ENCODE assay signal across 9 cellular contexts in the genomic region with DNA sequence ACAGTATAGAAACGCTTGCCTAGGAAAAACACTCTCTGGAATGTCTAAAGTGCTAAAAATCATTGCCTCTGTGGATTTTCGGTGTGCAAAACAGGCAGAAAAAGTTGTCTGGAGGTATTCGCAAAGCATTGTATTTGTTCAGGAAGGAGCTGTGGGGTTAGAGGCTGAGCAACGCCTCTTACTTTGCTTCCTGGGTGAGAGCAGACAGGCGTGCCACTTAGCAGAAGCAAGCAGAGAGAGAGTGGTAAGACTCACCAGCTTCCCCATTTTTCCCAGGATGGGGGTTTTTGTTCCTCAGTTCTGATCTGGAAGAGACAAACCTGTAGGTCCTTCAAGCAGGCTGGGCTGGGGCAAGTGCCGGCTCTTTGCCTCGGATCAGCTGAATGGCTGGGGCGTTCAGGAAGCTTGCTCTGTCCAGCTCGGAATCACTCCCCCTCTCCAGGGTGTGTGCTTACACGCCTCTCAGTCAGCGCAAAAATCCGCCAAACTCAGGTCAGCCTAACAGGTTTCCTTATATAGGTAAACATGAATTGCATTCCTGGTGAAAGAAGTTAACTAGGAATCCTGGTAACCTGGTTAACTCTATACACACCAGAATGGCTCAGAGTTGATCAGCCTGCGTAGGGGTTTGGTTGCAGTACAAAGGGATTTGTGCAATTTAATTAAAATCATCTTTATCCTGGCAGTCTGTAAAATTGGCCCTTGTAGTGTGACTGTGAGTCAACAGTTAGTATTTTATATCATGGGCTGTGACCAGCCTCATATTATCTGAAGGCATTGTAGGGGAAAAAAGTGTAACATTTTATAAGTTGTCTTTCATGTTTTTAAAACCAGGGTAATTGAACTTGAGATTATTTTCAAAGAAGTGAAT.
A peak's percentile ranks its signal among the peaks of the same experiment; 100 is the strongest.
DNase-seq lines count a peak whose midpoint lies in the region; ATAC-seq and TF ChIP-seq lines count a peak whose summit lies in the region.
"Had no signal": no experiment of that assay in that cellular context is flagged by ENCODE, and none has a peak within 500 bp of the region (broad histone marks: within the 10 kb centered on the region; RNA-seq: fewer than 3 reads in every experiment).

No MANE protein-coding gene starts in this region.

- no peaks in the 10 kb centered on the region for H3K36me3 Mint-ChIP-seq in CD8-positive, alpha-beta memory T cell
- H3K36me3 Mint-ChIP-seq: T-cell had no signal

- no peak overlapping the region for H2BK5ac ChIP-seq in neuronal stem cell (ENCODE audit: low read length)

- CTCF ChIA-PET in CD8-positive, alpha-beta memory T cell (lab: Charles Lee) = no interaction called here

- no peak overlapping the region for H3K4me3 Mint-ChIP-seq in CD8-positive, alpha-beta memory T cell
- H3K4me3 Mint-ChIP-seq: T-cell had no signal

- H3K4me3 ChIP-seq in neuronal stem cell (ENCODE audit: low read length in 2 of 2) = peak overlapping the region; percentile 35 to 70
- no peak overlapping the region for H3K4me3 ChIP-seq in CD8-positive, alpha-beta memory T cell (ENCODE audit: low read length)

- H3K14ac ChIP-seq in neuronal stem cell (ENCODE audit: low read length) = no peak overlapping the region

- H2AFZ ChIP-seq in neuronal stem cell (ENCODE audit: low read length) = peak overlapping the region; percentile 72

- H3K9me3 ChIP-seq in neuronal stem cell (replicated peaks in 1 of 2; ENCODE audit: control insufficient read depth in 2 of 2, insufficient read depth in 1 of 2, low read depth in 1 of 2, low read length in 2 of 2) = no peaks in the 10 kb centered on the region
- no peaks in the 10 kb centered on the region for H3K9me3 ChIP-seq in CD8-positive, alpha-beta memory T cell (ENCODE audit: low read length)

- H2BK15ac ChIP-seq in neuronal stem cell (ENCODE audit: low read length) = no peak overlapping the region

- peak; percentile 91 for ATAC-seq in foreskin keratinocyte
- no peak for ATAC-seq in GM21529 (IDR thresholded peaks at IDR 0.05; ENCODE audit: unreplicated experiment)
- no peak for ATAC-seq in GM21526 (IDR thresholded peaks at IDR 0.05; ENCODE audit: low FRiP score, unreplicated experiment)
- ATAC-seq: T-cell had no signal

- WGBS in neuronal stem cell (ENCODE audit: extremely low coverage in 2 of 2, insufficient read length in 2 of 2, insufficient replicate concordance in 1 of 2), 2 donors = no CpG with 5 or more reads among the region's 13 CpGs

- H2BK12ac ChIP-seq in neuronal stem cell (ENCODE audit: low read length) = no peak overlapping the region

- H3K27me3 ChIP-seq in foreskin keratinocyte = no peaks in the 10 kb centered on the region
- H3K27me3 ChIP-seq in neuronal stem cell (ENCODE audit: control insufficient read depth in 3 of 3, insufficient read depth in 3 of 3, low read depth in 1 of 3, low read length in 3 of 3) = no peaks in the 10 kb centered on the region
- H3K27me3 ChIP-seq in CD8-positive, alpha-beta memory T cell (ENCODE audit: insufficient read depth, low read length, poor library complexity, severe bottlenecking) = no peaks in the 10 kb centered on the region

- H3K79me1 ChIP-seq in neuronal stem cell (ENCODE audit: low read depth, low read length) = no peaks in the 10 kb centered on the region

- H3K4ac ChIP-seq in neuronal stem cell (ENCODE audit: low read length) = no peak overlapping the region

- H3K9me3 Mint-ChIP-seq in CD8-positive, alpha-beta memory T cell = peaks cover 0 to 4% (median 0%) of the 10 kb centered on the region in 5 donors
- H3K9me3 Mint-ChIP-seq: T-cell had no signal

- no peak for TF ChIP-seq CTCF in foreskin keratinocyte (conservative IDR thresholded peaks at IDR 0.05)

- H3K27me3 Mint-ChIP-seq in CD8-positive, alpha-beta memory T cell = peaks cover 0 to 2% of the 10 kb centered on the region in 2 donors
- H3K27me3 Mint-ChIP-seq: T-cell had no signal

- no peak overlapping the region for H4K91ac ChIP-seq in neuronal stem cell (ENCODE audit: low read depth, low read length, poor library complexity)

- H3K36me3 ChIP-seq in neuronal stem cell (replicated peaks in 1 of 2; ENCODE audit: control insufficient read depth in 2 of 2, insufficient read depth in 2 of 2, low read length in 2 of 2) = no peaks in the 10 kb centered on the region
- no peaks in the 10 kb centered on the region for H3K36me3 ChIP-seq in CD8-positive, alpha-beta memory T cell (ENCODE audit: insufficient read depth, low read length)

- POLR2A ChIA-PET in CD8-positive, alpha-beta memory T cell (lab: Charles Lee) = no interaction called here

- no peak overlapping the region for H2BK120ac ChIP-seq in neuronal stem cell (ENCODE audit: low read depth, low read length)

- H3K27ac Mint-ChIP-seq in CD8-positive, alpha-beta memory T cell = no peak overlapping the region
- H3K27ac Mint-ChIP-seq: T-cell had no signal

- no peak overlapping the region for H2AK5ac ChIP-seq in neuronal stem cell (ENCODE audit: low read depth, low read length)

- no peak overlapping the region for H3K27ac ChIP-seq in foreskin keratinocyte
- H3K27ac ChIP-seq in neuronal stem cell (replicated peaks; ENCODE audit: low read length) = peak overlapping the region; percentile 63
- H3K27ac ChIP-seq in CD8-positive, alpha-beta memory T cell (ENCODE audit: low read depth, low read length) = no peak overlapping the region

- H3K4me1 ChIP-seq in foreskin keratinocyte (no peaks in the 10 kb centered on the region), neuronal stem cell (ENCODE audit: control insufficient read depth in 2 of 2, insufficient read depth in 1 of 2, low read depth in 1 of 2, low read length in 2 of 2) (peaks cover 2 to 3% of the 10 kb centered on the region in 2 donors)
- no peaks in the 10 kb centered on the region for H3K4me1 ChIP-seq in CD8-positive, alpha-beta memory T cell (ENCODE audit: insufficient read depth, low read length)

- peak; percentile 7 for DNase-seq in Daoy (ENCODE audit: low read depth)
- peak; percentile 9 to 41 for DNase-seq in foreskin keratinocyte
- peak; percentile 18 for DNase-seq in neuronal stem cell (ENCODE audit: low spot score)
- DNase-seq in T-helper 2 cell = no peak
- no peak for DNase-seq in CD8-positive, alpha-beta memory T cell
- DNase-seq: T-cell had no signal

- no peak overlapping the region for H4K8ac ChIP-seq in neuronal stem cell (ENCODE audit: low read depth, low read length)

- H3K9ac ChIP-seq in neuronal stem cell (ENCODE audit: low read depth, low read length, poor library complexity) = no peak overlapping the region

- no peaks in the 10 kb centered on the region for H3K4me1 Mint-ChIP-seq in CD8-positive, alpha-beta memory T cell
- H3K4me1 Mint-ChIP-seq: T-cell had no signal

- no peak overlapping the region for H3K23ac ChIP-seq in neuronal stem cell (ENCODE audit: low read depth, low read length, poor library complexity)

- no peak overlapping the region for H3K18ac ChIP-seq in neuronal stem cell (ENCODE audit: low read length)

- peak overlapping the region; percentile 33 for H3K4me2 ChIP-seq in neuronal stem cell (ENCODE audit: insufficient read depth, low read length, poor library complexity, severe bottlenecking)

TF ChIP-seq in PFSK-1, 5 proteins besides CTCF, POLR2A, EP300 and RAD21:
- TF ChIP-seq TAF1 (IDR thresholded peaks at IDR 0.05; ENCODE audit: borderline replicate concordance, insufficient read depth, low read length) (no peak), REST (IDR thresholded peaks at IDR 0.05; ENCODE audit: insufficient read depth in 1 of 2, low read depth in 2 of 2, low read length in 2 of 2) (peak; percentile 39 to 79; a peak in 2 of 4 replicates)

Comparison
In these comparisons a context has a peak if more than half of its experiments do, and no peak if none do; other contexts are left out.
1. DNase-seq: peak in Daoy (single experiment), foreskin keratinocyte (2 of 2) and neuronal stem cell (single experiment); none in T-helper 2 cell (0 of 5) and CD8-positive, alpha-beta memory T cell (0 of 5).